Comparison of ENCODE assay signal across 12 cellular contexts in the genomic region with DNA sequence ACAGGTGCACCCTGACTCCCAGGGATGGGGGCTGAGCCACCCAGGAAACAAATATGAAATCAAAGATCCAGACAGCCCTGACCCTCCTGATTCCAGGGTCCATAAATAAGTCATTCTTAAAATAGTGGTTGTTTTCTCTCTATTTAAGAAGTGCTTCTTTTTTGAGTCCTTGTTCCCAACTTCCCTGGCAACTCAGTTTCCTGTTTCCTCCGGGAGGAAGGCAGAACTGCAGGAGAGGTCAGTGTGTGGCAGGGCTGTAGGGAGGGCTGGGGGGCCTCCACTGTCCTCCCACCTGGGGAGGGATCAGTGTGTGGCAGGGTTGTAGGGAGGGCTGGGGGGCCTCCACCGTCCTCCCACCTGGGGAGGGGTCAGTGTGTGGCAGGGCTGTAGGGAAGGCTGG.
DNase-seq lines count a peak whose midpoint lies in the region; ATAC-seq and TF ChIP-seq lines count a peak whose summit lies in the region.
"Had no signal": no experiment of that assay in that cellular context is flagged by ENCODE, and none has a peak within 500 bp of the region (broad histone marks: within the 10 kb centered on the region; RNA-seq: fewer than 3 reads in every experiment).

No MANE protein-coding gene starts in this region.

- no peaks in the 10 kb centered on the region for H3K9me3 ChIP-seq in CD4-positive, CD25-positive, alpha-beta regulatory T cell (ENCODE audit: control insufficient read depth in 2 of 2, low read length in 2 of 2)
- no peaks in the 10 kb centered on the region for H3K9me3 ChIP-seq in DND-41 (ENCODE audit: insufficient read depth, low read length, severe bottlenecking)

- peaks cover 44% of the 10 kb centered on the region for H3K4me1 ChIP-seq in CD4-positive, CD25-positive, alpha-beta regulatory T cell (ENCODE audit: control insufficient read depth, insufficient read depth, low read length, poor library complexity, severe bottlenecking)
- H3K4me1 ChIP-seq in DND-41 (ENCODE audit: insufficient read depth, low read length) = peaks cover 98% of the 10 kb centered on the region

- H3K36me3 Mint-ChIP-seq in CD4-positive, CD25-positive, alpha-beta regulatory T cell = peaks cover 7% of the 10 kb centered on the region
- H3K36me3 Mint-ChIP-seq in central memory CD8-positive, alpha-beta T cell (ENCODE audit: insufficient read depth) = peaks cover 13% of the 10 kb centered on the region
- peaks cover 8% of the 10 kb centered on the region for H3K36me3 Mint-ChIP-seq in nephron progenitor cell (ENCODE audit: low read depth)

- H2AFZ ChIP-seq in DND-41 (ENCODE audit: low read depth, low read length) = no peak overlapping the region
- H2AFZ ChIP-seq: PC-9 had no signal

- H4K20me1 ChIP-seq in DND-41 (ENCODE audit: insufficient read depth, low read length) = peaks cover 5% of the 10 kb centered on the region; the same call in 1 of the 2 replicates

- H3K27me3 Mint-ChIP-seq in CD4-positive, CD25-positive, alpha-beta regulatory T cell = peaks cover 5% of the 10 kb centered on the region
- no peaks in the 10 kb centered on the region for H3K27me3 Mint-ChIP-seq in central memory CD8-positive, alpha-beta T cell
- H3K27me3 Mint-ChIP-seq in nephron progenitor cell (ENCODE audit: low read depth, poor library complexity) = peaks cover 5% of the 10 kb centered on the region

- peak overlapping the region; percentile 48 for H3K27ac ChIP-seq in CD4-positive, CD25-positive, alpha-beta regulatory T cell (ENCODE audit: insufficient read depth, low read length, poor library complexity, severe bottlenecking)
- H3K27ac ChIP-seq in DND-41 (ENCODE audit: low read length) = peak overlapping the region; percentile 89
- H3K27ac ChIP-seq: PC-9 had no signal

- peak overlapping the region in 2 of 3 donors; percentile 29 to 36 for H3K27ac Mint-ChIP-seq in CD4-positive, CD25-positive, alpha-beta regulatory T cell
- no peak overlapping the region for H3K27ac Mint-ChIP-seq in central memory CD8-positive, alpha-beta T cell (ENCODE audit: low read depth)
- H3K27ac Mint-ChIP-seq in nephron progenitor cell = peak overlapping the region; percentile 79

- peak overlapping the region in 1 of 4 donors; percentile 25 for H3K4me3 Mint-ChIP-seq in CD4-positive, CD25-positive, alpha-beta regulatory T cell
- H3K4me3 Mint-ChIP-seq in central memory CD8-positive, alpha-beta T cell = peak overlapping the region; percentile 49
- peak overlapping the region; percentile 34 for H3K4me3 Mint-ChIP-seq in nephron progenitor cell
- H3K4me3 Mint-ChIP-seq: CD14-positive monocyte had no signal

- DNase-seq in CD4-positive, CD25-positive, alpha-beta regulatory T cell = no peak
- DNase-seq in DND-41 (no peak), nephron progenitor cell (no peak), NCI-H1417 (lab: John Stamatoyannopoulos, UW) (no peak)
- DNase-seq in central memory CD8-positive, alpha-beta T cell (ENCODE audit: low spot score in 2 of 2) = no peak
- DNase-seq: Karpas-422; NCI-H446 treated with DMSO at 0.1 percent for 48 hours; PC-9; stimulated activated CD4-positive, alpha-beta T cell treated with anti-CD3 and anti-CD28 coated beads, Interleukin-1b, Interleukin-23, amount 100 ng/mL, for 48 hours had no signal

- peaks cover 93% of the 10 kb centered on the region for H3K79me2 ChIP-seq in DND-41 (ENCODE audit: insufficient read depth, low read length)

- H3K27me3 ChIP-seq in CD4-positive, CD25-positive, alpha-beta regulatory T cell (ENCODE audit: control insufficient read depth, insufficient read depth, low read length) = no peaks in the 10 kb centered on the region
- H3K27me3 ChIP-seq in DND-41 (ENCODE audit: insufficient read depth, low read length, poor library complexity) = no peaks in the 10 kb centered on the region

- H3K4me1 Mint-ChIP-seq in CD4-positive, CD25-positive, alpha-beta regulatory T cell = peaks cover 4 to 64% (median 23%) of the 10 kb centered on the region in 4 donors
- H3K4me1 Mint-ChIP-seq in central memory CD8-positive, alpha-beta T cell = peaks cover 49% of the 10 kb centered on the region
- peaks cover 79% of the 10 kb centered on the region for H3K4me1 Mint-ChIP-seq in nephron progenitor cell

- no peaks in the 10 kb centered on the region for H3K36me3 ChIP-seq in CD4-positive, CD25-positive, alpha-beta regulatory T cell (ENCODE audit: control insufficient read depth, insufficient read depth, low read length)
- H3K36me3 ChIP-seq in DND-41 (ENCODE audit: insufficient read depth, low read length) = peaks cover 37% of the 10 kb centered on the region

- H3K9ac ChIP-seq in DND-41 (ENCODE audit: low read depth, low read length) = peak overlapping the region; percentile 48

- H3K4me2 ChIP-seq in DND-41 (ENCODE audit: insufficient read depth, low read length) = peak overlapping the region; percentile 49
- H3K4me2 ChIP-seq: PC-9 had no signal

- ATAC-seq in CD4-positive, CD25-positive, alpha-beta regulatory T cell (ENCODE audit: low read depth in 2 of 2) = no peak
- ATAC-seq in DND-41 (ENCODE audit: insufficient read depth, low read depth) (no peak), HG02870 (IDR thresholded peaks at IDR 0.05; ENCODE audit: unreplicated experiment) (no peak), HG03460 (IDR thresholded peaks at IDR 0.05; ENCODE audit: unreplicated experiment) (no peak)
- no peak for ATAC-seq in central memory CD8-positive, alpha-beta T cell (replicated peaks; ENCODE audit: extremely low read depth, poor library complexity, severe bottlenecking)

- H3K4me3 ChIP-seq in CD4-positive, CD25-positive, alpha-beta regulatory T cell (ENCODE audit: low read depth, low read length) = no peak overlapping the region
- H3K4me3 ChIP-seq in DND-41 (ENCODE audit: low read depth in 1 of 2, low read length in 2 of 2) = peak overlapping the region in 1 of 2 experiments; percentile 28; a peak in 1 of 4 replicates
- H3K4me3 ChIP-seq: PC-9 had no signal

- no peak for TF ChIP-seq CTCF in DND-41 (IDR thresholded peaks at IDR 0.05; ENCODE audit: borderline replicate concordance, extremely low read depth, low read length, poor library complexity, severe bottlenecking)
- TF ChIP-seq CTCF in nephron progenitor cell (IDR thresholded peaks at IDR 0.05) = no peak

- H3K9me3 Mint-ChIP-seq in CD4-positive, CD25-positive, alpha-beta regulatory T cell = peaks cover 0 to 5% (median 0%) of the 10 kb centered on the region in 7 donors
- H3K9me3 Mint-ChIP-seq in central memory CD8-positive, alpha-beta T cell = peaks cover 12% of the 10 kb centered on the region
- H3K9me3 Mint-ChIP-seq in nephron progenitor cell = no peaks in the 10 kb centered on the region
